In genomic region chr4:40199999-40200880, GRCh38 we compare ENCODE assay signal across 8 cellular contexts. TPM values are rescaled to one million over a fixed set of nuclear protein-coding genes. Genes with fewer than 3 reads are reported as not detected.
DNase-seq lines count a peak whose midpoint lies in the region; ATAC-seq and TF ChIP-seq lines count a peak whose summit lies in the region.

No MANE protein-coding gene starts in this region.

- peaks cover 0 to 9% (median 3%) of the 10 kb centered on the region in 3 donors for H3K36me3 Mint-ChIP-seq in immature natural killer cell

- H3K27me3 Mint-ChIP-seq in immature natural killer cell (ENCODE audit: low read depth in 3 of 3) = peaks cover 13 to 38% (median 28%) of the 10 kb centered on the region in 3 donors

- peak; percentile 67 for TF ChIP-seq POLR2A in transverse colon (IDR thresholded peaks at IDR 0.05)

- H3K36me3 ChIP-seq in transverse colon = no peaks in the 10 kb centered on the region

- peak; percentile 43 for ATAC-seq in GM21423 (IDR thresholded peaks at IDR 0.05; ENCODE audit: unreplicated experiment)

- WGBS in transverse colon (ENCODE audit: low coverage in 1 of 2), 2 donors = 63 to 72% methylated on average over 11 to 15 of the region's 15 CpGs

- peak; percentile 40 for DNase-seq in ELR (ENCODE audit: low read depth)
- DNase-seq in Jurkat, Clone E6-1 (ENCODE audit: low read depth, low spot score) = peak; percentile 82
- DNase-seq in activated CD4-positive, alpha-beta T cell treated with anti-CD3 and anti-CD28 coated beads, Interleukin-2, amount 50 U/mL, for 48 hours = peak; percentile 78 to 82
- DNase-seq in immature natural killer cell = peak; percentile 80 to 83 (median 82)
- peak; percentile 60 for DNase-seq in transverse colon
- DNase-seq in posterior cingulate gyrus = no peak
- no peak for DNase-seq in NCI-H187 (lab: John Stamatoyannopoulos, UW)

- no peaks in the 10 kb centered on the region for H3K9me3 ChIP-seq in transverse colon

- TF ChIP-seq CTCF in transverse colon (IDR thresholded peaks at IDR 0.05) = no peak

- peak overlapping the region; percentile 73 for H3K4me3 ChIP-seq in Jurkat, Clone E6-1 (ENCODE audit: low read length)
- H3K4me3 ChIP-seq in transverse colon = peak overlapping the region in 1 of 4 donors; percentile 40

- no peaks in the 10 kb centered on the region for H3K9me3 Mint-ChIP-seq in immature natural killer cell

- H3K4me1 ChIP-seq in transverse colon = peaks cover 0 to 4% (median 0%) of the 10 kb centered on the region in 4 donors

- in situ Hi-C loops in transverse colon (cut with MboI; ENCODE audit: low pct_ligation_motif_present in 1 of 4, low pct_unique_long_range_greater_than_20kb in 1 of 4, low sequenced_read_pairs in 3 of 4) = no loop called here

- intact Hi-C loops in transverse colon (cut with DNase I; ENCODE audit: low total_unique reads) (no loop called here), posterior cingulate gyrus (cut with DNase I) (no loop called here)

- H3K27ac ChIP-seq in transverse colon = peak overlapping the region; percentile 55 to 82 (median 72)

- peaks cover 90 to 93% of the 10 kb centered on the region in 2 donors for H3K4me1 Mint-ChIP-seq in immature natural killer cell

- TF ChIP-seq EP300 in transverse colon (IDR thresholded peaks at IDR 0.05; ENCODE audit: low read depth) = no peak

- peak overlapping the region; percentile 96 to 100 (median 98) for H3K27ac Mint-ChIP-seq in immature natural killer cell

- peak overlapping the region; percentile 94 to 97 (median 95) for H3K4me3 Mint-ChIP-seq in immature natural killer cell

- H3K27me3 ChIP-seq in transverse colon = peaks cover 15% of the 10 kb centered on the region

RNA-seq across cellular contexts. Expression of gene RHOH, which starts 3.4 kb away (rescaled TPM):
- polyA plus RNA-seq in Jurkat, Clone E6-1 (2012; ENCODE audit: insufficient read depth, insufficient read length) = 136 TPM
- 10 to 100 TPM; 82.0 to 97.6 (median 97.3) TPM for polyA plus RNA-seq in immature natural killer cell
- 10 to 100 TPM in 1 of 4 donors, 1 to 10 TPM in 2, not detected in 1; 4.1 to 10.3 (median 4.1) TPM for total RNA-seq in transverse colon

Comparison
In these comparisons a context has a peak if more than half of its experiments do, and no peak if none do; other contexts are left out.
1. DNase-seq: peak in ELR (single experiment), Jurkat, Clone E6-1 (single experiment), activated CD4-positive, alpha-beta T cell treated with anti-CD3 and anti-CD28 coated beads, Interleukin-2, amount 50 U/mL, for 48 hours (2 of 2), immature natural killer cell (3 of 3) and transverse colon (single experiment); none in posterior cingulate gyrus (0 of 10) and NCI-H187 (0 of 2).